ENCODE assay signal across 7 cellular contexts in genomic region chr12:50422855-50423254, GRCh38. TPM values are rescaled to one million over a fixed set of nuclear protein-coding genes. Genes with fewer than 3 reads are reported as not detected.
"Had no signal": no experiment of that assay in that cellular context is flagged by ENCODE, and none has a peak within 500 bp of the region (broad histone marks: within the 10 kb centered on the region; RNA-seq: fewer than 3 reads in every experiment).

No MANE protein-coding gene starts in this region.

RNA-seq across cellular contexts. Expression of gene FAM186A, which starts 26.4 kb away (rescaled TPM):
- total RNA-seq: GM23248, GM23338, H1, H4, H7, H9, HFFc6 had no signal
- polyA plus RNA-seq: GM23248, GM23338, H1 had no signal
